25 cellular contexts compared by ENCODE assay signal in genomic region chr7:117122536-117122935, GRCh38.
DNase-seq lines count a peak whose midpoint lies in the region; ATAC-seq, FAIRE-seq and TF ChIP-seq lines count a peak whose summit lies in the region.
"Had no signal": no experiment of that assay in that cellular context is flagged by ENCODE, and none has a peak within 500 bp of the region (broad histone marks: within the 10 kb centered on the region; RNA-seq: fewer than 3 reads in every experiment).

No MANE protein-coding gene starts in this region.

- H2AK5ac ChIP-seq in H1 (ENCODE audit: low read depth, low read length): no peak overlapping the region

- BruUV-seq in HepG2 (replicated peaks; lab: Mats Ljungman, UMichigan) (no TSS peak), K562 (replicated peaks; lab: Mats Ljungman, UMichigan) (no TSS peak)

- intact Hi-C loops in HepG2 (cut with micrococcal nuclease; ENCODE audit: unreplicated experiment) (no loop called here), right lobe of liver (cut with DNase I) (no loop called here), K562 (cut with micrococcal nuclease) (loop anchor here (10.0 kb wide), 2 partner anchors 528 to 948 kb away; no protein-coding TSS in a partner anchor)

- H3K56ac ChIP-seq in H1 (replicated peaks; ENCODE audit: insufficient read length, low read depth, low read length): no peak overlapping the region

- no peak overlapping the region for H3K18ac ChIP-seq in H1 (ENCODE audit: extremely low read depth, low read length)

- POLR2A ChIA-PET in HepG2 (lab: Yijun Ruan, JAX): no interaction called here
- POLR2A ChIA-PET in K562 (lab: Yijun Ruan, JAX): interaction anchor here (0.8 to 1.5 kb wide), 3 partner anchors 7 to 134 kb away, joined by 3 read pairs; no protein-coding TSS in a partner anchor
- POLR2A ChIA-PET in H1 (lab: Charles Lee; ENCODE audit: partially characterized antibody): interaction anchor here (1.6 kb wide), 1 partner anchor 9 kb away, joined by 3 read pairs; no protein-coding TSS in a partner anchor

- no peak overlapping the region for H2BK120ac ChIP-seq in H1 (replicated peaks; ENCODE audit: low read depth, low read length)

- H4K5ac ChIP-seq in H1 (ENCODE audit: insufficient read length, low read depth, low read length): no peak overlapping the region

- H4K20me1 ChIP-seq in HepG2 (ENCODE audit: insufficient read depth, low read length) (peaks cover 7% of the 10 kb centered on the region; the same call in 1 of the 2 replicates), K562 (replicated peaks; ENCODE audit: control insufficient read depth, insufficient read depth, low read length) (no peaks in the 10 kb centered on the region; the same call in 1 of the 2 replicates), H1 (replicated peaks in 1 of 2; ENCODE audit: control insufficient read depth in 1 of 2, insufficient read depth in 2 of 2, low read length in 2 of 2) (no peaks in the 10 kb centered on the region)
- H4K20me1 ChIP-seq: BLaER1 treated with 17β-estradiol and CSF1 and Interleukin-3, amounts not matched to agents 10 nM and 100 nM had no signal

- H2AFZ ChIP-seq in HepG2 (ENCODE audit: low read length) (no peak overlapping the region), K562 (ENCODE audit: low read depth, low read length) (no peak overlapping the region), H1 (ENCODE audit: low read length) (no peak overlapping the region)
- H2AFZ ChIP-seq: PC-9 had no signal

- no peak overlapping the region for H4K91ac ChIP-seq in H1 (replicated peaks; ENCODE audit: insufficient read length, low read length)

- H3K9me3 ChIP-seq in HepG2 (ENCODE audit: low read length) (no peaks in the 10 kb centered on the region), right lobe of liver (no peaks in the 10 kb centered on the region), K562 (replicated peaks; ENCODE audit: control insufficient read depth, insufficient read depth, low read depth, low read length) (no peaks in the 10 kb centered on the region), H1 (ENCODE audit: insufficient read depth in 2 of 2, low read depth in 1 of 2, low read length in 1 of 2) (no peaks in the 10 kb centered on the region)
- H3K9me3 ChIP-seq: BLaER1 treated with 17β-estradiol and CSF1 and Interleukin-3, amounts not matched to agents 10 nM and 100 nM had no signal

- CTCF ChIA-PET in HepG2 (lab: Yijun Ruan, JAX; ENCODE audit: low intra/inter-chr PET ratio, low total read pairs): no interaction called here
- CTCF ChIA-PET in K562 (lab: Yijun Ruan, JAX; ENCODE audit: low intra/inter-chr PET ratio): interaction anchor here (1.1 to 6.9 kb wide), 2 partner anchors 137 to 295 kb away, joined by 5 to 143 read pairs; no protein-coding TSS in a partner anchor
- CTCF ChIA-PET in H1 (lab: Charles Lee; ENCODE audit: partially characterized antibody): interaction anchor here (1.0 to 13.4 kb wide), 7 partner anchors 19 to 941 kb away, joined by 3 to 168 read pairs (median 6); no protein-coding TSS in a partner anchor

- no peak for TF ChIP-seq CTCF in HepG2 (CRISPR knock-in tag; IDR thresholded peaks at IDR 0.05)
- TF ChIP-seq CTCF in right lobe of liver (IDR thresholded peaks at IDR 0.05): no peak
- no peak for TF ChIP-seq CTCF in K562 (IDR thresholded peaks at IDR 0.05 in 2 of 3, conservative IDR thresholded peaks at IDR 0.05 in 1 of 3; ENCODE audit: insufficient read depth in 2 of 3, low read depth in 1 of 3, low read length in 3 of 3)
- TF ChIP-seq CTCF in H1 (IDR thresholded peaks at IDR 0.05; ENCODE audit: control extremely low read depth in 1 of 3, insufficient read depth in 1 of 3, low read depth in 1 of 3, low read length in 3 of 3): no peak

- TF ChIP-seq EP300 in HepG2 (IDR thresholded peaks at IDR 0.05; ENCODE audit: low read depth in 2 of 2, low read length in 2 of 2) (no peak), HepG2 (CRISPR knock-in tag; IDR thresholded peaks at IDR 0.05; ENCODE audit: borderline replicate concordance) (no peak), K562 (IDR thresholded peaks at IDR 0.05; ENCODE audit: low read length) (no peak), H1 (IDR thresholded peaks at IDR 0.05; ENCODE audit: borderline replicate concordance in 1 of 2, low read depth in 2 of 2, low read length in 2 of 2) (no peak)

- TF ChIP-seq POLR2A in HepG2 (IDR thresholded peaks at IDR 0.05; ENCODE audit: insufficient read depth in 1 of 2, low read depth in 2 of 2, low read length in 2 of 2) (no peak), right lobe of liver (IDR thresholded peaks at IDR 0.05) (no peak), K562 (conservative IDR thresholded peaks at IDR 0.05) (no peak), H1 (IDR thresholded peaks at IDR 0.05; ENCODE audit: control extremely low read depth in 1 of 2, low read depth in 2 of 2, low read length in 2 of 2) (no peak)

- H3K79me2 ChIP-seq in HepG2 (ENCODE audit: insufficient read depth, low read length) (no peaks in the 10 kb centered on the region), K562 (ENCODE audit: control insufficient read depth, insufficient read depth, low read length) (no peaks in the 10 kb centered on the region; the same call in 2 of the 3 replicates), H1 (ENCODE audit: control insufficient read depth in 1 of 2, insufficient read depth in 2 of 2, low read length in 2 of 2) (no peaks in the 10 kb centered on the region)

- H2BK15ac ChIP-seq in H1 (ENCODE audit: low read length): no peak overlapping the region

- no peak overlapping the region for H3K4me2 ChIP-seq in HepG2 (ENCODE audit: low read depth, low read length)
- no peak overlapping the region for H3K4me2 ChIP-seq in K562 (ENCODE audit: insufficient read depth, low read length)
- H3K4me2 ChIP-seq in H1 (ENCODE audit: insufficient read depth in 1 of 2, low read depth in 2 of 2, low read length in 2 of 2): no peak overlapping the region
- H3K4me2 ChIP-seq: BLaER1 treated with 17β-estradiol and CSF1 and Interleukin-3, amounts not matched to agents 10 nM and 100 nM; PC-9 had no signal

- in situ Hi-C loops in HepG2 (cut with HindIII; ENCODE audit: extremely low pct_ligation_motif_present, low pct_unique_long_range_greater_than_20kb) (no loop called here), K562 (cut with MboI) (loop anchor here (5.0 kb wide), 1 partner anchor 195 kb away; no protein-coding TSS in a partner anchor)

- no peak for TF ChIP-seq RAD21 in HepG2 (CRISPR knock-in tag; IDR thresholded peaks at IDR 0.05)
- TF ChIP-seq RAD21 in K562 (CRISPR knock-in tag; conservative IDR thresholded peaks at IDR 0.05 in 1 of 2, IDR thresholded peaks at IDR 0.05 in 1 of 2): no peak
- no peak for TF ChIP-seq RAD21 in H1 (IDR thresholded peaks at IDR 0.05 in 1 of 2, conservative IDR thresholded peaks at IDR 0.05 in 1 of 2; ENCODE audit: low read depth in 2 of 2, low read length in 2 of 2)

- no peak overlapping the region for H3K23ac ChIP-seq in H1 (ENCODE audit: insufficient read length)

- H3K36me3 ChIP-seq in HepG2 (replicated peaks in 1 of 2; ENCODE audit: control insufficient read depth in 1 of 2, insufficient read depth in 2 of 2, low read length in 2 of 2) (peaks cover 0 to 8% of the 10 kb centered on the region in 2 experiments; a peak in 1 of 5 replicates), right lobe of liver (no peaks in the 10 kb centered on the region), K562 (ENCODE audit: control insufficient read depth, insufficient read depth, low read length) (peaks cover 22% of the 10 kb centered on the region; the same call in 2 of the 3 replicates), H1 (ENCODE audit: control insufficient read depth in 2 of 4, insufficient read depth in 4 of 4, low read length in 3 of 4) (no peaks in the 10 kb centered on the region)
- H3K36me3 ChIP-seq: BLaER1 treated with 17β-estradiol and CSF1 and Interleukin-3, amounts not matched to agents 10 nM and 100 nM had no signal

- H3K4me1 ChIP-seq in HepG2 (ENCODE audit: insufficient read depth, low read length) (peaks cover 12% of the 10 kb centered on the region), right lobe of liver (peaks cover 0 to 17% (median 6%) of the 10 kb centered on the region in 4 donors), K562 (replicated peaks in 1 of 2; ENCODE audit: control insufficient read depth in 2 of 2, insufficient read depth in 2 of 2, low read length in 2 of 2) (peaks cover 0 to 15% of the 10 kb centered on the region in 2 experiments; a peak in 3 of 5 replicates), H1 (replicated peaks in 1 of 4; ENCODE audit: control insufficient read depth in 3 of 4, insufficient read depth in 4 of 4, low read length in 3 of 4) (peaks cover 2 to 9% (median 5%) of the 10 kb centered on the region in 4 experiments; a peak in 5 of 7 replicates)

- H3K27me3 ChIP-seq in HepG2 (ENCODE audit: control insufficient read depth in 1 of 2, insufficient read depth in 2 of 2, low read length in 2 of 2) (no peaks in the 10 kb centered on the region), right lobe of liver (no peaks in the 10 kb centered on the region), K562 (ENCODE audit: control insufficient read depth in 2 of 2, insufficient read depth in 2 of 2, low read length in 2 of 2) (no peaks in the 10 kb centered on the region), H1 (replicated peaks in 1 of 4; ENCODE audit: control insufficient read depth in 3 of 4, extremely low read depth in 1 of 4, insufficient read depth in 3 of 4, low read length in 3 of 4) (no peaks in the 10 kb centered on the region)
- H3K27me3 ChIP-seq: BLaER1 treated with 17β-estradiol and CSF1 and Interleukin-3, amounts not matched to agents 10 nM and 100 nM had no signal

- H3K4me3 ChIP-seq in HepG2 (replicated peaks in 1 of 3; ENCODE audit: insufficient read depth in 1 of 3, low read depth in 2 of 3, low read length in 3 of 3): no peak overlapping the region
- no peak overlapping the region for H3K4me3 ChIP-seq in right lobe of liver
- H3K4me3 ChIP-seq in K562: no peak overlapping the region
- H3K4me3 ChIP-seq in H1 (ENCODE audit: extremely low read depth in 1 of 4, insufficient read depth in 2 of 4, low read depth in 3 of 4, low read length in 4 of 4): no peak overlapping the region
- H3K4me3 ChIP-seq: BLaER1 treated with 17β-estradiol and CSF1 and Interleukin-3, amounts not matched to agents 10 nM and 100 nM; GM12878; PC-9 had no signal

- no peak overlapping the region for H2BK5ac ChIP-seq in H1 (ENCODE audit: low read depth, low read length)

- H3K9ac ChIP-seq in HepG2 (ENCODE audit: insufficient read depth, low read depth, low read length) (no peak overlapping the region), K562 (ENCODE audit: insufficient read depth in 1 of 2, low read depth in 2 of 2, low read length in 2 of 2) (no peak overlapping the region), H1 (replicated peaks in 1 of 4; ENCODE audit: extremely low read depth in 1 of 4, low read depth in 3 of 4, low read length in 3 of 4) (no peak overlapping the region)
- H3K9ac ChIP-seq: BLaER1 treated with 17β-estradiol and CSF1 and Interleukin-3, amounts not matched to agents 10 nM and 100 nM had no signal

- DNase-seq in HepG2 (ENCODE audit: low spot score): no peak
- no peak for DNase-seq in right lobe of liver
- no peak for DNase-seq in K562 (ENCODE audit: extremely low read depth in 1 of 4, low spot score in 3 of 4)
- no peak for DNase-seq in H1 (ENCODE audit: low read depth in 1 of 2, low spot score in 2 of 2)
- DNase-seq in AG08395 (ENCODE audit: low spot score): no peak
- no peak for DNase-seq in activated CD8-positive, alpha-beta memory T cell treated with anti-CD3 and anti-CD28 coated beads, Interleukin-2, amount 50 U/mL, for 4 hours
- DNase-seq: AML-193; CD4-positive, alpha-beta T cell; Kasumi-1; NCI-H1092 treated with DMSO at 0.1 percent for 48 hours; NCI-H1436 treated with DMSO at 0.1 percent for 48 hours; NCI-H187 treated with DMSO at 0.1 percent for 48 hours; NCI-H524 treated with DMSO at 0.1 percent for 48 hours; NCI-H82; NK-92 treated with Interleukin-12 subunit alpha and Interleukin-12 subunit beta, amount 100 ng/mL, for 24 hours; PC-9; RPMI8226; SHP77 had no signal

- ATAC-seq in HepG2 (no peak), right lobe of liver (no peak), K562 (no peak), GM21447 (IDR thresholded peaks at IDR 0.05; ENCODE audit: unreplicated experiment) (no peak), HG03457 (IDR thresholded peaks at IDR 0.05; ENCODE audit: unreplicated experiment) (no peak)
- ATAC-seq: GM12878, HCT116 had no signal

- H3K79me1 ChIP-seq in H1 (ENCODE audit: low read depth, low read length): no peaks in the 10 kb centered on the region

- H3K9me1 ChIP-seq in K562 (ENCODE audit: control insufficient read depth, insufficient read depth, low read length): no peaks in the 10 kb centered on the region

- H2BK12ac ChIP-seq in H1 (ENCODE audit: low read depth, low read length): no peak overlapping the region

- no peak overlapping the region for H4K8ac ChIP-seq in H1 (ENCODE audit: extremely low read depth, insufficient read depth, low read length)

- no peak overlapping the region for H3K14ac ChIP-seq in H1 (ENCODE audit: insufficient read length)

- no peaks in the 10 kb centered on the region for H3K23me2 ChIP-seq in H1 (ENCODE audit: low read depth, low read length)

- H3K4ac ChIP-seq in H1 (replicated peaks; ENCODE audit: insufficient read length, low read depth, low read length): no peak overlapping the region

- H2BK20ac ChIP-seq in H1 (ENCODE audit: low read length): no peak overlapping the region

- FAIRE-seq in HepG2 (lab: Jason Lieb, UNC) (no peak), K562 (lab: Jason Lieb, UNC) (no peak), H1 (lab: Jason Lieb, UNC) (no peak)
- FAIRE-seq: D721Med, G401.6, GM12878 had no signal

- H3K27ac ChIP-seq in HepG2 (ENCODE audit: extremely low read length, insufficient read depth, low read length): no peak overlapping the region
- no peak overlapping the region for H3K27ac ChIP-seq in right lobe of liver
- H3K27ac ChIP-seq in K562 (ENCODE audit: extremely low read depth, low read depth, low read length): no peak overlapping the region
- H3K27ac ChIP-seq in H1 (ENCODE audit: low read depth, low read length): no peak overlapping the region
- H3K27ac ChIP-seq: BLaER1 treated with 17β-estradiol and CSF1 and Interleukin-3, amounts not matched to agents 10 nM and 100 nM; PC-9 had no signal

Comparison
In these comparisons a context has a peak if more than half of its experiments do, and no peak if none do; other contexts are left out.
1. Of the 241 proteins assayed by ChIP-seq in both HepG2 and K562: peak only in HepG2: none; only in K562: MAFG; in both: MAFF and MAFK; in neither: 236; mixed calls (peak in some experiments, not most) for 2.